Comparison of ENCODE assay signal across 15 cellular contexts in the genomic region with DNA sequence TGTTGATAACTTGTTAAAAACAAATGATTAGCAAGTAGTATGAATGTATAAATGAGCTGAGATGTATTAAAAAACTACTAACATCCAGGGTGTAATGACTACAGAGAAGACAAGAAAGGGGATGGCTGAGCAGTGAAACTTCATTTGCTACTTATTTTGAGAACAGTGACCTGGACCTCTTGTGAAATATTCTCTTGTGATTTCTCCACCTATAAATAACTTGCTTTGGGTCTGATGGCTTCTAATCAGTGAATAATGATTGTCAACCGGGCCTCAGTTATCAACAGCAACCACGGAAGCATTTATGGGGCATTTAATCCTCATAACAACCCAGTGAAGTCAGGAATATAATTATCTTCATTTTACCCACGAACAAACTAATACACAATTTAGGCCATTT.
DNase-seq lines count a peak whose midpoint lies in the region; ATAC-seq and TF ChIP-seq lines count a peak whose summit lies in the region.
"Had no signal": no experiment of that assay in that cellular context is flagged by ENCODE, and none has a peak within 500 bp of the region (broad histone marks: within the 10 kb centered on the region; RNA-seq: fewer than 3 reads in every experiment).

No MANE protein-coding gene starts in this region.

- no peak for DNase-seq in LNCaP clone FGC (ENCODE audit: low read depth)
- peak; percentile 32 for DNase-seq in fibroblast of villous mesenchyme (ENCODE audit: low read depth)
- DNase-seq in left cardiac atrium = no peak
- peak; percentile 18 for DNase-seq in mesenchymal stem cell
- DNase-seq in A673 (ENCODE audit: low spot score) = no peak
- no peak for DNase-seq in foreskin melanocyte
- DNase-seq in kidney tubule cell (ENCODE audit: low spot score) = no peak
- DNase-seq: BE2C; CD4-positive, alpha-beta memory T cell; DMS153; DMS79 treated with DMSO at 0.1 percent for 48 hours; EL; H7 had no signal

- intact Hi-C loops in left cardiac atrium (cut with DNase I) (loop anchor here in 1 of 2 donors (10.0 kb wide), 1 partner anchor 149 kb away; the partner anchor contains the start of gene HAND2), A673 (cut with micrococcal nuclease; ENCODE audit: unreplicated experiment) (no loop called here)

- CTCF ChIA-PET in A673 (lab: Charles Lee) = no interaction called here

- H2BK15ac ChIP-seq in mesenchymal stem cell (ENCODE audit: low read depth, poor library complexity, severe bottlenecking) = no peak overlapping the region

- no peak overlapping the region for H2AK5ac ChIP-seq in mesenchymal stem cell (ENCODE audit: low read length, severe bottlenecking)

- peak; percentile 48 to 69 for ATAC-seq in left cardiac atrium
- ATAC-seq: GM23338 had no signal

- no peak overlapping the region for H3K18ac ChIP-seq in mesenchymal stem cell (ENCODE audit: low read depth in 1 of 2, low read length in 2 of 2)

- TF ChIP-seq CTCF in LNCaP clone FGC (IDR thresholded peaks at IDR 0.05; ENCODE audit: control insufficient read depth, extremely low read depth, insufficient read depth) = no peak
- no peak for TF ChIP-seq CTCF in fibroblast of villous mesenchyme (IDR thresholded peaks at IDR 0.05; ENCODE audit: insufficient read depth, low read depth, low read length)
- TF ChIP-seq CTCF in A673 (conservative IDR thresholded peaks at IDR 0.05; ENCODE audit: low read depth, low read length) = no peak

- H3K4me1 ChIP-seq in mesenchymal stem cell (ENCODE audit: control insufficient read depth, insufficient read depth, low read depth, low read length) (no peaks in the 10 kb centered on the region), A673 (ENCODE audit: insufficient read depth, low read length, poor library complexity, severe bottlenecking) (no peaks in the 10 kb centered on the region)

- peak overlapping the region; percentile 1; the same call in 1 of the 2 replicates for H3K4me3 ChIP-seq in LNCaP clone FGC (ENCODE audit: low read depth, low read length)
- no peak overlapping the region for H3K4me3 ChIP-seq in fibroblast of villous mesenchyme (ENCODE audit: low read depth, low read length)
- no peak overlapping the region for H3K4me3 ChIP-seq in mesenchymal stem cell (ENCODE audit: insufficient read depth in 1 of 2, low read depth in 1 of 2, low read length in 2 of 2)
- H3K4me3 ChIP-seq in A673 (ENCODE audit: low read depth, low read length, poor library complexity, severe bottlenecking) = no peak overlapping the region
- H3K4me3 ChIP-seq: GM23338 had no signal

- no peak overlapping the region for H2BK5ac ChIP-seq in mesenchymal stem cell (ENCODE audit: low read depth, low read length, poor library complexity, severe bottlenecking)

- no peak overlapping the region for H2BK120ac ChIP-seq in mesenchymal stem cell (ENCODE audit: low read depth, low read length)

- no peak overlapping the region for H4K8ac ChIP-seq in mesenchymal stem cell (ENCODE audit: low read length)

- no peak overlapping the region for H3K4me2 ChIP-seq in mesenchymal stem cell (ENCODE audit: low read length, poor library complexity, severe bottlenecking)
- H3K4me2 ChIP-seq: GM23338 had no signal

- BruUV-seq in A673 (replicated peaks; lab: Mats Ljungman, UMichigan) = no TSS peak

- no peak overlapping the region for H2AFZ ChIP-seq in mesenchymal stem cell (ENCODE audit: low read depth, low read length)
- H2AFZ ChIP-seq: GM23338 had no signal

- 73% methylated on average over 3 of the region's 3 CpGs for WGBS in mesenchymal stem cell

- POLR2A ChIA-PET in A673 (lab: Charles Lee; ENCODE audit: low non-redundant PET) = no interaction called here

- H3K36me3 ChIP-seq in mesenchymal stem cell (ENCODE audit: control insufficient read depth in 1 of 2, insufficient read depth in 2 of 2, low read depth in 1 of 2, low read length in 2 of 2) (no peaks in the 10 kb centered on the region), A673 (ENCODE audit: insufficient read depth, low read length, poor library complexity, severe bottlenecking) (no peaks in the 10 kb centered on the region)
- H3K36me3 ChIP-seq: BE2C had no signal

- H3K79me1 ChIP-seq in mesenchymal stem cell (replicated peaks; ENCODE audit: low read length, poor library complexity, severe bottlenecking) = no peaks in the 10 kb centered on the region

- H3K27me3 ChIP-seq in mesenchymal stem cell (ENCODE audit: control insufficient read depth in 1 of 2, insufficient read depth in 1 of 2, low read length in 2 of 2) (no peaks in the 10 kb centered on the region), A673 (replicated peaks; ENCODE audit: insufficient read depth, low read depth, low read length, poor library complexity) (no peaks in the 10 kb centered on the region)
- H3K27me3 ChIP-seq: BE2C had no signal

- H3K4ac ChIP-seq in mesenchymal stem cell (ENCODE audit: low read depth in 1 of 2, low read length in 2 of 2) = no peak overlapping the region

- H3K9ac ChIP-seq in mesenchymal stem cell (ENCODE audit: low read length) = no peak overlapping the region

- no peak overlapping the region for H2BK12ac ChIP-seq in mesenchymal stem cell (ENCODE audit: low read length in 2 of 2)

- no peak overlapping the region for H3K14ac ChIP-seq in mesenchymal stem cell (ENCODE audit: low read length in 2 of 2)

- H3K9me3 ChIP-seq in mesenchymal stem cell (ENCODE audit: control insufficient read depth, low read length) = no peaks in the 10 kb centered on the region
- H3K9me3 ChIP-seq in A673 (ENCODE audit: low read depth, low read length, poor library complexity, severe bottlenecking) = no peaks in the 10 kb centered on the region
- H3K9me3 ChIP-seq: BE2C had no signal

- H3K27ac ChIP-seq in mesenchymal stem cell (ENCODE audit: low read length, poor library complexity, severe bottlenecking) = no peak overlapping the region
- H3K27ac ChIP-seq in A673 (ENCODE audit: low read depth, low read length, poor library complexity, severe bottlenecking) = no peak overlapping the region
- H3K27ac ChIP-seq: C4-2B had no signal

- no peak overlapping the region for H4K91ac ChIP-seq in mesenchymal stem cell (ENCODE audit: low read length)

- no peak overlapping the region for H3K23ac ChIP-seq in mesenchymal stem cell (ENCODE audit: low read length in 2 of 2)

Comparison
In these comparisons a context has a peak if more than half of its experiments do, and no peak if none do; other contexts are left out.
1. DNase-seq: peak in fibroblast of villous mesenchyme (single experiment) and mesenchymal stem cell (single experiment); none in LNCaP clone FGC (single experiment), left cardiac atrium (single experiment), A673 (single experiment), foreskin melanocyte (single experiment) and kidney tubule cell (single experiment).